ENCODE assay signal across 1 cellular context in the genomic region with DNA sequence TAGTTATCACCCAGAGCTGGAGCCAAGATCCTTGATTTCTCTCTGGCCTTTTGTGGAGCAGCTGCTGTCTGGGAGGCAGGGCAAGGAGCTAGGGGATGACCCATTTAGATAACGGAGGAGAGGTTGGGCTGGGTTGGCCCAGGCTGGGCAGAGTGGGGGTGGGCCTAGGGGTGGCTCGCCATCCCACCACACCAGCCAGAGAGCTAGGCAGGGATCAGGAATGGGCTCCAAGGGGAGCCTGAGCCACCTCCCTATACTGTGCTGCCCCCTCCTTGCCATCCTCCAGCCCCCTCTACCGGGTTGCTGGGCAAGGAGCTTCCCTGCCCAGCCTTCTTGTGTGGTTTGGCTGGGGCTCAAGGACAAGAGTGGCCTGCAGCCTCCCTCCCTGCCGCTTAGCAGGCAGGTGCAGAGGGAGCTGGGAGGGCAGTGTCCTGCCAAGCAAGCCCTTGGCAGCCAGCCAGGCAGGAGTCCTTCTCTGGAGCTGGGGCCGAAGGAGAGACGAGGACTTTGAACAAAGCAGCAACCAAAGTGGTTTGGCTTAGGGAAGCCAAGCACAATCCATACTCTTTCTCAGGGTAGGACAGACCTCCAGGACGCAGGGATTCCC.
A peak's percentile ranks its signal among the peaks of the same experiment; 100 is the strongest.
TF ChIP-seq lines count a peak whose summit lies in the region.

No MANE protein-coding gene starts in this region.

TF ChIP-seq in HepG2, 621 proteins besides CTCF, POLR2A, EP300 and RAD21 (continued from another document and continues in another):
- TF ChIP-seq, protein P1, sequence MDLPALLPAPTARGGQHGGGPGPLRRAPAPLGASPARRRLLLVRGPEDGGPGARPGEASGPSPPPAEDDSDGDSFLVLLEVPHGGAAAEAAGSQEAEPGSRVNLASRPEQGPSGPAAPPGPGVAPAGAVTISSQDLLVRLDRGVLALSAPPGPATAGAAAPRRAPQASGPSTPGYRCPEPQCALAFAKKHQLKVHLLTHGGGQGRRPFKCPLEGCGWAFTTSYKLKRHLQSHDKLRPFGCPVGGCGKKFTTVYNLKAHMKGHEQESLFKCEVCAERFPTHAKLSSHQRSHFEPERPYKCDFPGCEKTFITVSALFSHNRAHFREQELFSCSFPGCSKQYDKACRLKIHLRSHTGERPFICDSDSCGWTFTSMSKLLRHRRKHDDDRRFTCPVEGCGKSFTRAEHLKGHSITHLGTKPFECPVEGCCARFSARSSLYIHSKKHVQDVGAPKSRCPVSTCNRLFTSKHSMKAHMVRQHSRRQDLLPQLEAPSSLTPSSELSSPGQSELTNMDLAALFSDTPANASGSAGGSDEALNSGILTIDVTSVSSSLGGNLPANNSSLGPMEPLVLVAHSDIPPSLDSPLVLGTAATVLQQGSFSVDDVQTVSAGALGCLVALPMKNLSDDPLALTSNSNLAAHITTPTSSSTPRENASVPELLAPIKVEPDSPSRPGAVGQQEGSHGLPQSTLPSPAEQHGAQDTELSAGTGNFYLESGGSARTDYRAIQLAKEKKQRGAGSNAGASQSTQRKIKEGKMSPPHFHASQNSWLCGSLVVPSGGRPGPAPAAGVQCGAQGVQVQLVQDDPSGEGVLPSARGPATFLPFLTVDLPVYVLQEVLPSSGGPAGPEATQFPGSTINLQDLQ (CRISPR knock-in tag; IDR thresholded peaks at IDR 0.05), result no peak
- TF ChIP-seq SMAD9 (CRISPR knock-in tag; IDR thresholded peaks at IDR 0.05) (no peak), ZNF7 (CRISPR knock-in tag; IDR thresholded peaks at IDR 0.05) (no peak), KLF6 (CRISPR knock-in tag; IDR thresholded peaks at IDR 0.05) (no peak), ZNF782 (CRISPR knock-in tag; IDR thresholded peaks at IDR 0.05; ENCODE audit: borderline replicate concordance) (no peak), SP4 (CRISPR knock-in tag; IDR thresholded peaks at IDR 0.05) (peak; percentile 34; the same call in 1 of the 2 replicates), FOSL2 (CRISPR knock-in tag; IDR thresholded peaks at IDR 0.05) (peak; percentile 26; the same call in 1 of the 2 replicates), NCOA2 (CRISPR knock-in tag; IDR thresholded peaks at IDR 0.05) (peak; percentile 24; the same call in 1 of the 2 replicates), MEIS1 (CRISPR knock-in tag; IDR thresholded peaks at IDR 0.05; ENCODE audit: borderline replicate concordance) (0 out of 2 replicates have a peak, but pooled peaks have one; percentile 28), REL (CRISPR knock-in tag; conservative IDR thresholded peaks at IDR 0.05) (no peak), CBX5 (CRISPR knock-in tag; IDR thresholded peaks at IDR 0.05; ENCODE audit: borderline replicate concordance) (no peak), ZNF761 (CRISPR knock-in tag; conservative IDR thresholded peaks at IDR 0.05) (no peak), HNRNPUL1 (IDR thresholded peaks at IDR 0.05; ENCODE audit: low read depth, low read length) (no peak), ZNF317 (CRISPR knock-in tag; IDR thresholded peaks at IDR 0.05) (no peak), CENPX (CRISPR knock-in tag; IDR thresholded peaks at IDR 0.05) (no peak), AGO2 (optimal IDR thresholded peaks at IDR 0.05; ENCODE audit: low read depth, low read length) (no peak), ZNF263 (CRISPR knock-in tag; IDR thresholded peaks at IDR 0.05) (0 out of 2 replicates have a peak, but pooled peaks have one; percentile 35), MEF2D (CRISPR knock-in tag; IDR thresholded peaks at IDR 0.05) (no peak), KAT2B (IDR thresholded peaks at IDR 0.05; ENCODE audit: borderline replicate concordance, low read depth, low read length) (no peak), NBN (conservative IDR thresholded peaks at IDR 0.05) (no peak), ZNF260 (CRISPR knock-in tag; IDR thresholded peaks at IDR 0.05; ENCODE audit: borderline replicate concordance, low read depth) (no peak), ZNF747 (CRISPR knock-in tag; IDR thresholded peaks at IDR 0.05; ENCODE audit: borderline replicate concordance) (no peak), RFX3 (CRISPR knock-in tag; IDR thresholded peaks at IDR 0.05) (no peak), CHD4 (IDR thresholded peaks at IDR 0.05; ENCODE audit: borderline replicate concordance, low read length) (no peak), BRCA1 (CRISPR knock-in tag; IDR thresholded peaks at IDR 0.05) (no peak), RXRA (CRISPR knock-in tag; IDR thresholded peaks at IDR 0.05) (peak; percentile 40; the same call in 1 of the 2 replicates), XBP1 (CRISPR knock-in tag; IDR thresholded peaks at IDR 0.05) (no peak), SNAPC2 (CRISPR knock-in tag; IDR thresholded peaks at IDR 0.05) (no peak), KLF11 (CRISPR knock-in tag; IDR thresholded peaks at IDR 0.05) (no peak), ZNF775 (CRISPR knock-in tag; IDR thresholded peaks at IDR 0.05; ENCODE audit: borderline replicate concordance) (no peak), CCDC6 (CRISPR knock-in tag; IDR thresholded peaks at IDR 0.05) (0 out of 2 replicates have a peak, but pooled peaks have one; percentile 24), MLLT10 (CRISPR knock-in tag; IDR thresholded peaks at IDR 0.05) (no peak), SRSF9 (IDR thresholded peaks at IDR 0.05; ENCODE audit: borderline replicate concordance, insufficient read depth, low read depth, low read length, poor library complexity, severe bottlenecking) (no peak)
- TF ChIP-seq, protein P2, sequence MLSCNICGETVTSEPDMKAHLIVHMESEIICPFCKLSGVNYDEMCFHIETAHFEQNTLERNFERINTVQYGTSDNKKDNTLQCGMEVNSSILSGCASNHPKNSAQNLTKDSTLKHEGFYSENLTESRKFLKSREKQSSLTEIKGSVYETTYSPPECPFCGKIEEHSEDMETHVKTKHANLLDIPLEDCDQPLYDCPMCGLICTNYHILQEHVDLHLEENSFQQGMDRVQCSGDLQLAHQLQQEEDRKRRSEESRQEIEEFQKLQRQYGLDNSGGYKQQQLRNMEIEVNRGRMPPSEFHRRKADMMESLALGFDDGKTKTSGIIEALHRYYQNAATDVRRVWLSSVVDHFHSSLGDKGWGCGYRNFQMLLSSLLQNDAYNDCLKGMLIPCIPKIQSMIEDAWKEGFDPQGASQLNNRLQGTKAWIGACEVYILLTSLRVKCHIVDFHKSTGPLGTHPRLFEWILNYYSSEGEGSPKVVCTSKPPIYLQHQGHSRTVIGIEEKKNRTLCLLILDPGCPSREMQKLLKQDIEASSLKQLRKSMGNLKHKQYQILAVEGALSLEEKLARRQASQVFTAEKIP (CRISPR knock-in tag; IDR thresholded peaks at IDR 0.05; ENCODE audit: borderline replicate concordance), result no peak
- TF ChIP-seq, protein P3, sequence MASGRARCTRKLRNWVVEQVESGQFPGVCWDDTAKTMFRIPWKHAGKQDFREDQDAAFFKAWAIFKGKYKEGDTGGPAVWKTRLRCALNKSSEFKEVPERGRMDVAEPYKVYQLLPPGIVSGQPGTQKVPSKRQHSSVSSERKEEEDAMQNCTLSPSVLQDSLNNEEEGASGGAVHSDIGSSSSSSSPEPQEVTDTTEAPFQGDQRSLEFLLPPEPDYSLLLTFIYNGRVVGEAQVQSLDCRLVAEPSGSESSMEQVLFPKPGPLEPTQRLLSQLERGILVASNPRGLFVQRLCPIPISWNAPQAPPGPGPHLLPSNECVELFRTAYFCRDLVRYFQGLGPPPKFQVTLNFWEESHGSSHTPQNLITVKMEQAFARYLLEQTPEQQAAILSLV (CRISPR knock-in tag; IDR thresholded peaks at IDR 0.05; ENCODE audit: borderline replicate concordance), result no peak
- TF ChIP-seq, protein P4, sequence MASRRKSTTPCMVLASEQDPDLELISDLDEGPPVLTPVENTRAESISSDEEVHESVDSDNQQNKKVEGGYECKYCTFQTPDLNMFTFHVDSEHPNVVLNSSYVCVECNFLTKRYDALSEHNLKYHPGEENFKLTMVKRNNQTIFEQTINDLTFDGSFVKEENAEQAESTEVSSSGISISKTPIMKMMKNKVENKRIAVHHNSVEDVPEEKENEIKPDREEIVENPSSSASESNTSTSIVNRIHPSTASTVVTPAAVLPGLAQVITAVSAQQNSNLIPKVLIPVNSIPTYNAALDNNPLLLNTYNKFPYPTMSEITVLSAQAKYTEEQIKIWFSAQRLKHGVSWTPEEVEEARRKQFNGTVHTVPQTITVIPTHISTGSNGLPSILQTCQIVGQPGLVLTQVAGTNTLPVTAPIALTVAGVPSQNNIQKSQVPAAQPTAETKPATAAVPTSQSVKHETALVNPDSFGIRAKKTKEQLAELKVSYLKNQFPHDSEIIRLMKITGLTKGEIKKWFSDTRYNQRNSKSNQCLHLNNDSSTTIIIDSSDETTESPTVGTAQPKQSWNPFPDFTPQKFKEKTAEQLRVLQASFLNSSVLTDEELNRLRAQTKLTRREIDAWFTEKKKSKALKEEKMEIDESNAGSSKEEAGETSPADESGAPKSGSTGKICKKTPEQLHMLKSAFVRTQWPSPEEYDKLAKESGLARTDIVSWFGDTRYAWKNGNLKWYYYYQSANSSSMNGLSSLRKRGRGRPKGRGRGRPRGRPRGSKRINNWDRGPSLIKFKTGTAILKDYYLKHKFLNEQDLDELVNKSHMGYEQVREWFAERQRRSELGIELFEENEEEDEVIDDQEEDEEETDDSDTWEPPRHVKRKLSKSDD (CRISPR knock-in tag; IDR thresholded peaks at IDR 0.05; ENCODE audit: low read depth), result no peak
- TF ChIP-seq, protein P5, sequence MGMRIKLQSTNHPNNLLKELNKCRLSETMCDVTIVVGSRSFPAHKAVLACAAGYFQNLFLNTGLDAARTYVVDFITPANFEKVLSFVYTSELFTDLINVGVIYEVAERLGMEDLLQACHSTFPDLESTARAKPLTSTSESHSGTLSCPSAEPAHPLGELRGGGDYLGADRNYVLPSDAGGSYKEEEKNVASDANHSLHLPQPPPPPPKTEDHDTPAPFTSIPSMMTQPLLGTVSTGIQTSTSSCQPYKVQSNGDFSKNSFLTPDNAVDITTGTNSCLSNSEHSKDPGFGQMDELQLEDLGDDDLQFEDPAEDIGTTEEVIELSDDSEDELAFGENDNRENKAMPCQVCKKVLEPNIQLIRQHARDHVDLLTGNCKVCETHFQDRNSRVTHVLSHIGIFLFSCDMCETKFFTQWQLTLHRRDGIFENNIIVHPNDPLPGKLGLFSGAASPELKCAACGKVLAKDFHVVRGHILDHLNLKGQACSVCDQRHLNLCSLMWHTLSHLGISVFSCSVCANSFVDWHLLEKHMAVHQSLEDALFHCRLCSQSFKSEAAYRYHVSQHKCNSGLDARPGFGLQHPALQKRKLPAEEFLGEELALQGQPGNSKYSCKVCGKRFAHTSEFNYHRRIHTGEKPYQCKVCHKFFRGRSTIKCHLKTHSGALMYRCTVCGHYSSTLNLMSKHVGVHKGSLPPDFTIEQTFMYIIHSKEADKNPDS (CRISPR knock-in tag; IDR thresholded peaks at IDR 0.05), result 0 out of 2 replicates have a peak, but pooled peaks have one; percentile 54
- TF ChIP-seq, protein P6, sequence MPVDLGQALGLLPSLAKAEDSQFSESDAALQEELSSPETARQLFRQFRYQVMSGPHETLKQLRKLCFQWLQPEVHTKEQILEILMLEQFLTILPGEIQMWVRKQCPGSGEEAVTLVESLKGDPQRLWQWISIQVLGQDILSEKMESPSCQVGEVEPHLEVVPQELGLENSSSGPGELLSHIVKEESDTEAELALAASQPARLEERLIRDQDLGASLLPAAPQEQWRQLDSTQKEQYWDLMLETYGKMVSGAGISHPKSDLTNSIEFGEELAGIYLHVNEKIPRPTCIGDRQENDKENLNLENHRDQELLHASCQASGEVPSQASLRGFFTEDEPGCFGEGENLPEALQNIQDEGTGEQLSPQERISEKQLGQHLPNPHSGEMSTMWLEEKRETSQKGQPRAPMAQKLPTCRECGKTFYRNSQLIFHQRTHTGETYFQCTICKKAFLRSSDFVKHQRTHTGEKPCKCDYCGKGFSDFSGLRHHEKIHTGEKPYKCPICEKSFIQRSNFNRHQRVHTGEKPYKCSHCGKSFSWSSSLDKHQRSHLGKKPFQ (CRISPR knock-in tag; IDR thresholded peaks at IDR 0.05; ENCODE audit: insufficient replicate concordance), result no peak
- TF ChIP-seq, protein P7, sequence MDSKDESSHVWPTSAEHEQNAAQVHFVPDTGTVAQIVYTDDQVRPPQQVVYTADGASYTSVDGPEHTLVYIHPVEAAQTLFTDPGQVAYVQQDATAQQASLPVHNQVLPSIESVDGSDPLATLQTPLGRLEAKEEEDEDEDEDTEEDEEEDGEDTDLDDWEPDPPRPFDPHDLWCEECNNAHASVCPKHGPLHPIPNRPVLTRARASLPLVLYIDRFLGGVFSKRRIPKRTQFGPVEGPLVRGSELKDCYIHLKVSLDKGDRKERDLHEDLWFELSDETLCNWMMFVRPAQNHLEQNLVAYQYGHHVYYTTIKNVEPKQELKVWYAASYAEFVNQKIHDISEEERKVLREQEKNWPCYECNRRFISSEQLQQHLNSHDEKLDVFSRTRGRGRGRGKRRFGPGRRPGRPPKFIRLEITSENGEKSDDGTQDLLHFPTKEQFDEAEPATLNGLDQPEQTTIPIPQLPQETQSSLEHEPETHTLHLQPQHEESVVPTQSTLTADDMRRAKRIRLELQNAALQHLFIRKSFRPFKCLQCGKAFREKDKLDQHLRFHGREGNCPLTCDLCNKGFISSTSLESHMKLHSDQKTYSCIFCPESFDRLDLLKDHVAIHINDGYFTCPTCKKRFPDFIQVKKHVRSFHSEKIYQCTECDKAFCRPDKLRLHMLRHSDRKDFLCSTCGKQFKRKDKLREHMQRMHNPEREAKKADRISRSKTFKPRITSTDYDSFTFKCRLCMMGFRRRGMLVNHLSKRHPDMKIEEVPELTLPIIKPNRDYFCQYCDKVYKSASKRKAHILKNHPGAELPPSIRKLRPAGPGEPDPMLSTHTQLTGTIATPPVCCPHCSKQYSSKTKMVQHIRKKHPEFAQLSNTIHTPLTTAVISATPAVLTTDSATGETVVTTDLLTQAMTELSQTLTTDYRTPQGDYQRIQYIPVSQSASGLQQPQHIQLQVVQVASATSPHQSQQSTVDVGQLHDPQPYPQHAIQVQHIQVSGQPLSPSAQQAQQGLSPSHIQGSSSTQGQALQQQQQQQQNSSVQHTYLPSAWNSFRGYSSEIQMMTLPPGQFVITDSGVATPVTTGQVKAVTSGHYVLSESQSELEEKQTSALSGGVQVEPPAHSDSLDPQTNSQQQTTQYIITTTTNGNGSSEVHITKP (CRISPR knock-in tag; IDR thresholded peaks at IDR 0.05; ENCODE audit: low read depth), result peak; percentile 43; the same call in 1 of the 2 replicates
- TF ChIP-seq, protein P8, sequence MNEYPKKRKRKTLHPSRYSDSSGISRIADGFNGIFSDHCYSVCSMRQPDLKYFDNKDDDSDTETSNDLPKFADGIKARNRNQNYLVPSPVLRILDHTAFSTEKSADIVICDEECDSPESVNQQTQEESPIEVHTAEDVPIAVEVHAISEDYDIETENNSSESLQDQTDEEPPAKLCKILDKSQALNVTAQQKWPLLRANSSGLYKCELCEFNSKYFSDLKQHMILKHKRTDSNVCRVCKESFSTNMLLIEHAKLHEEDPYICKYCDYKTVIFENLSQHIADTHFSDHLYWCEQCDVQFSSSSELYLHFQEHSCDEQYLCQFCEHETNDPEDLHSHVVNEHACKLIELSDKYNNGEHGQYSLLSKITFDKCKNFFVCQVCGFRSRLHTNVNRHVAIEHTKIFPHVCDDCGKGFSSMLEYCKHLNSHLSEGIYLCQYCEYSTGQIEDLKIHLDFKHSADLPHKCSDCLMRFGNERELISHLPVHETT (CRISPR knock-in tag; conservative IDR thresholded peaks at IDR 0.05), result no peak
- TF ChIP-seq, protein P9, sequence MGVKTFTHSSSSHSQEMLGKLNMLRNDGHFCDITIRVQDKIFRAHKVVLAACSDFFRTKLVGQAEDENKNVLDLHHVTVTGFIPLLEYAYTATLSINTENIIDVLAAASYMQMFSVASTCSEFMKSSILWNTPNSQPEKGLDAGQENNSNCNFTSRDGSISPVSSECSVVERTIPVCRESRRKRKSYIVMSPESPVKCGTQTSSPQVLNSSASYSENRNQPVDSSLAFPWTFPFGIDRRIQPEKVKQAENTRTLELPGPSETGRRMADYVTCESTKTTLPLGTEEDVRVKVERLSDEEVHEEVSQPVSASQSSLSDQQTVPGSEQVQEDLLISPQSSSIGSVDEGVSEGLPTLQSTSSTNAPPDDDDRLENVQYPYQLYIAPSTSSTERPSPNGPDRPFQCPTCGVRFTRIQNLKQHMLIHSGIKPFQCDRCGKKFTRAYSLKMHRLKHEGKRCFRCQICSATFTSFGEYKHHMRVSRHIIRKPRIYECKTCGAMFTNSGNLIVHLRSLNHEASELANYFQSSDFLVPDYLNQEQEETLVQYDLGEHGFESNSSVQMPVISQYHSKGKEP (CRISPR knock-in tag; IDR thresholded peaks at IDR 0.05), result no peak
